ENCODE assay signal across 9 cellular contexts in genomic region chr17:38885044-38885727, GRCh38. TPM values are rescaled to one million over a fixed set of nuclear protein-coding genes. Genes with fewer than 3 reads are reported as not detected.
DNase-seq lines count a peak whose midpoint lies in the region; ATAC-seq and TF ChIP-seq lines count a peak whose summit lies in the region.
"Had no signal": no experiment of that assay in that cellular context is flagged by ENCODE, and none has a peak within 500 bp of the region (broad histone marks: within the 10 kb centered on the region; RNA-seq: fewer than 3 reads in every experiment).

No MANE protein-coding gene starts in this region.

- H3K4me1 Mint-ChIP-seq in H9 = peaks cover 54 to 73% of the 10 kb centered on the region in 2 experiments
- H3K4me1 Mint-ChIP-seq in activated CD8-positive, alpha-beta T cell treated with anti-CD3 and anti-CD28 coated beads, Interleukin-2, amount 10 ng/mL, durations not matched to agents 7 days and 5 days (ENCODE audit: low read depth) = peaks cover 94% of the 10 kb centered on the region

- H3K27ac Mint-ChIP-seq in H9 = peak overlapping the region; percentile 5 to 70 (median 66); a peak in 6 of 7 replicates
- H3K27ac Mint-ChIP-seq in activated CD8-positive, alpha-beta T cell treated with anti-CD3 and anti-CD28 coated beads, Interleukin-2, amount 10 ng/mL, durations not matched to agents 7 days and 5 days = peak overlapping the region; percentile 76

- no peaks in the 10 kb centered on the region for H3K9me3 ChIP-seq in H9 (ENCODE audit: control insufficient read depth, low read depth, low read length)
- H3K9me3 ChIP-seq in iPS-20b (ENCODE audit: insufficient read depth, low read depth, low read length) = no peaks in the 10 kb centered on the region
- no peaks in the 10 kb centered on the region for H3K9me3 ChIP-seq in gastrocnemius medialis

- no peak overlapping the region for H2BK20ac ChIP-seq in H9 (ENCODE audit: low read depth, low read length, poor library complexity, severe bottlenecking)

- H2AFZ ChIP-seq in H9 (ENCODE audit: low read length) = no peak overlapping the region

- no peak overlapping the region for H3K56ac ChIP-seq in H9 (ENCODE audit: insufficient read length, low read depth, low read length)

- H2BK15ac ChIP-seq in H9 (ENCODE audit: low read depth, low read length) = no peak overlapping the region

- H3K4me3 ChIP-seq in iPS-20b (ENCODE audit: low read length) (no peak overlapping the region), gastrocnemius medialis (no peak overlapping the region)
- H3K4me3 ChIP-seq: K562 had no signal

- H3K79me2 ChIP-seq in H9 (ENCODE audit: insufficient read depth, low read length) = peaks cover 4% of the 10 kb centered on the region; the same call in 1 of the 2 replicates

- intact Hi-C loops in gastrocnemius medialis (cut with DNase I; ENCODE audit: low total_unique reads) = no loop called here

- H2BK5ac ChIP-seq in H9 (ENCODE audit: insufficient read length, low read length) = no peak overlapping the region

- no peak for TF ChIP-seq POLR2A in gastrocnemius medialis (IDR thresholded peaks at IDR 0.05)

- POLR2A ChIA-PET in activated CD8-positive, alpha-beta T cell treated with anti-CD3 and anti-CD28 coated beads, Interleukin-2, amount 10 ng/mL, durations not matched to agents 7 days and 5 days (lab: Charles Lee) = interaction anchor here (0.6 to 3.3 kb wide), 6 partner anchors 8 to 48 kb away, joined by 3 to 25 read pairs (median 6); partner anchors contain the start of genes LASP1 and LASP1NB

- no peak overlapping the region for H3K4ac ChIP-seq in H9 (ENCODE audit: low read depth, low read length)

- no peak overlapping the region for H4K91ac ChIP-seq in H9 (ENCODE audit: insufficient read length, low read depth, low read length)

- H3K4me1 ChIP-seq in H9 (ENCODE audit: insufficient read depth, low read length) (peaks cover 6% of the 10 kb centered on the region; the same call in 1 of the 2 replicates), iPS-20b (ENCODE audit: insufficient read depth, low read length) (peaks cover 42% of the 10 kb centered on the region), gastrocnemius medialis (peaks cover 48 to 49% of the 10 kb centered on the region in 2 donors)

- in situ Hi-C loops in gastrocnemius medialis (cut with MboI; ENCODE audit: low sequenced_read_pairs in 4 of 4) = loop anchor here in 1 of 4 donors (25.0 kb wide), 1 partner anchor 102 kb away; no protein-coding TSS in a partner anchor

- no peaks in the 10 kb centered on the region for H4K20me1 ChIP-seq in H9 (ENCODE audit: control insufficient read depth, insufficient read depth, insufficient read length)

- H4K8ac ChIP-seq in H9 (replicated peaks; ENCODE audit: insufficient read length, low read depth, low read length) = no peak overlapping the region

- H3K36me3 Mint-ChIP-seq in H9 (ENCODE audit: insufficient read depth in 1 of 3, low read depth in 3 of 3) = peaks cover 6 to 53% (median 30%) of the 10 kb centered on the region in 3 experiments; a peak in 5 of 7 replicates
- H3K36me3 Mint-ChIP-seq in activated CD8-positive, alpha-beta T cell treated with anti-CD3 and anti-CD28 coated beads, Interleukin-2, amount 10 ng/mL, durations not matched to agents 7 days and 5 days (ENCODE audit: low read depth) = peaks cover 90% of the 10 kb centered on the region

- no peak overlapping the region for H3K23ac ChIP-seq in H9 (ENCODE audit: insufficient read length, low read depth, low read length)

- H3K27ac ChIP-seq in H9 (ENCODE audit: insufficient read length, low read depth, low read length) (no peak overlapping the region), iPS-20b (ENCODE audit: low read length) (no peak overlapping the region), gastrocnemius medialis (peak overlapping the region; percentile 23 to 71 (median 58))

- no peak overlapping the region for H3K4me2 ChIP-seq in H9 (ENCODE audit: insufficient read depth, insufficient read length, low read length)

- no peak overlapping the region for H3T11ph ChIP-seq in H9 (ENCODE audit: low read length)

- H2BK120ac ChIP-seq in H9 (ENCODE audit: low read depth, low read length, poor library complexity, severe bottlenecking) = no peak overlapping the region

- H3K79me1 ChIP-seq in H9 (ENCODE audit: insufficient read depth, low read depth, low read length, poor library complexity, severe bottlenecking) = peaks cover 3% of the 10 kb centered on the region

- H3K9me3 Mint-ChIP-seq in H9 = no peaks in the 10 kb centered on the region
- H3K9me3 Mint-ChIP-seq in activated CD8-positive, alpha-beta T cell treated with anti-CD3 and anti-CD28 coated beads, Interleukin-2, amount 10 ng/mL, durations not matched to agents 7 days and 5 days (ENCODE audit: insufficient read depth) = no peaks in the 10 kb centered on the region

- H3K36me3 ChIP-seq in iPS-20b (ENCODE audit: insufficient read depth, low read depth, low read length) = peaks cover 50% of the 10 kb centered on the region
- H3K36me3 ChIP-seq in gastrocnemius medialis = no peaks in the 10 kb centered on the region

- TF ChIP-seq CTCF in H9 (conservative IDR thresholded peaks at IDR 0.05) (no peak), gastrocnemius medialis (IDR thresholded peaks at IDR 0.05 in 4 of 5, conservative IDR thresholded peaks at IDR 0.05 in 1 of 5) (no peak)

- no CpG with 5 or more reads among the region's 9 CpGs for WGBS in H9 (ENCODE audit: extremely low coverage, insufficient read length, low lambda C conversion rate)

- ATAC-seq in activated CD8-positive, alpha-beta T cell treated with anti-CD3 and anti-CD28 coated beads, Interleukin-2, amount 10 ng/mL, durations not matched to agents 7 days and 5 days = no peak
- ATAC-seq in gastrocnemius medialis = no peak
- ATAC-seq: K562 had no signal

- H3K23me2 ChIP-seq in H9 (ENCODE audit: insufficient read length, low read depth, low read length, poor library complexity, severe bottlenecking) = no peaks in the 10 kb centered on the region

- DNase-seq in H9 = peak; percentile 31
- no peak for DNase-seq in activated CD8-positive, alpha-beta T cell treated with anti-CD3 and anti-CD28 coated beads, Interleukin-2, amount 10 ng/mL, durations not matched to agents 7 days and 5 days
- DNase-seq in gastrocnemius medialis = no peak
- DNase-seq in putamen (ENCODE audit: low spot score) = no peak
- no peak for DNase-seq in SW 1271 (lab: John Stamatoyannopoulos, UW)
- DNase-seq in SKM-1 treated with dmso at 0.1 percent for 144 hours (lab: John Stamatoyannopoulos, UW; ENCODE audit: unreplicated experiment) = no peak
- DNase-seq: NK-92 treated with Interleukin-12 subunit alpha and Interleukin-12 subunit beta, amount 100 ng/mL, for 24 hours had no signal

- no peaks in the 10 kb centered on the region for H3K27me3 Mint-ChIP-seq in H9 (ENCODE audit: low read depth)
- H3K27me3 Mint-ChIP-seq in activated CD8-positive, alpha-beta T cell treated with anti-CD3 and anti-CD28 coated beads, Interleukin-2, amount 10 ng/mL, durations not matched to agents 7 days and 5 days (ENCODE audit: low read depth) = no peaks in the 10 kb centered on the region

- no peak overlapping the region for H2AK5ac ChIP-seq in H9 (ENCODE audit: insufficient read length, low read length)

- CTCF ChIA-PET in activated CD8-positive, alpha-beta T cell treated with anti-CD3 and anti-CD28 coated beads, Interleukin-2, amount 10 ng/mL, durations not matched to agents 7 days and 5 days (lab: Charles Lee) = interaction anchor here (0.9 to 4.9 kb wide), 5 partner anchors 13 to 98 kb away, joined by 3 to 21 read pairs (median 4); partner anchors contain the start of gene LASP1

- no peak overlapping the region for H3K14ac ChIP-seq in H9 (ENCODE audit: insufficient read depth, low read length)

- H3K27me3 ChIP-seq in H9 (ENCODE audit: insufficient read depth, low read length) (no peaks in the 10 kb centered on the region), iPS-20b (ENCODE audit: insufficient read depth, low read length) (no peaks in the 10 kb centered on the region), gastrocnemius medialis (no peaks in the 10 kb centered on the region)

- no peak overlapping the region for H3K18ac ChIP-seq in H9 (ENCODE audit: insufficient read length, low read depth, low read length)

- H3K4me3 Mint-ChIP-seq in H9 = peak overlapping the region in 1 of 2 experiments; percentile 41; a peak in 1 of 5 replicates
- peak overlapping the region; percentile 37 for H3K4me3 Mint-ChIP-seq in activated CD8-positive, alpha-beta T cell treated with anti-CD3 and anti-CD28 coated beads, Interleukin-2, amount 10 ng/mL, durations not matched to agents 7 days and 5 days

- H2BK12ac ChIP-seq in H9 (ENCODE audit: insufficient read length, low read depth, low read length) = no peak overlapping the region

- H3K9ac ChIP-seq in H9 (ENCODE audit: extremely low read depth, insufficient read length, low read length) (no peak overlapping the region), iPS-20b (ENCODE audit: low read depth, low read length) (peak overlapping the region; percentile 16; the same call in 1 of the 2 replicates)

- no peak overlapping the region for H4K5ac ChIP-seq in H9 (ENCODE audit: insufficient read length, low read depth, low read length)

RNA-seq across cellular contexts. Expression of gene LASP1, which starts 15.3 kb away (rescaled TPM):
- total RNA-seq in H9 (2021) (121 and 122 TPM in 2 replicates), gastrocnemius medialis (10 to 100 TPM; 10.7 to 24.1 (median 20.5) TPM)
- 100 to 1,000 TPM; 268 to 276 TPM for total RNA-seq in activated CD8-positive, alpha-beta T cell treated with anti-CD3 and anti-CD28 coated beads, Interleukin-2, amount 10 ng/mL, durations not matched to agents 7 days and 5 days

RNA-seq across cellular contexts. Expression of gene RPL23, which starts 31.7 kb away (rescaled TPM):
- total RNA-seq in H9 (2021) (2,040 and 2,084 TPM in 2 replicates), gastrocnemius medialis (1,000 to 10,000 TPM in 1 of 4 donors, 100 to 1,000 TPM in 3; 878 to 1,126 (median 955) TPM)
- total RNA-seq in activated CD8-positive, alpha-beta T cell treated with anti-CD3 and anti-CD28 coated beads, Interleukin-2, amount 10 ng/mL, durations not matched to agents 7 days and 5 days = 1,000 to 10,000 TPM; 1,130 to 1,164 TPM

Comparison
In these comparisons a context has a peak if more than half of its experiments do, and no peak if none do; other contexts are left out.
1. H3K27ac ChIP-seq: peak in gastrocnemius medialis (4 of 4); none in H9 (single experiment) and iPS-20b (single experiment).